ENCODE assay signal across 10 cellular contexts in genomic region chr15:64149424-64150235, GRCh38. TPM values are rescaled to one million over a fixed set of nuclear protein-coding genes. Genes with fewer than 3 reads are reported as not detected.
DNase-seq lines count a peak whose midpoint lies in the region; ATAC-seq, FAIRE-seq and TF ChIP-seq lines count a peak whose summit lies in the region.
"Had no signal": no experiment of that assay in that cellular context is flagged by ENCODE, and none has a peak within 500 bp of the region (broad histone marks: within the 10 kb centered on the region; RNA-seq: fewer than 3 reads in every experiment).

No MANE protein-coding gene starts in this region.

- no peak for TF ChIP-seq EP300 in A549 (IDR thresholded peaks at IDR 0.05)

- H3K4me1 ChIP-seq in A549 (peaks cover 9% of the 10 kb centered on the region; the same call in 1 of the 3 replicates), smooth muscle cell (ENCODE audit: low read depth) (peaks cover 7% of the 10 kb centered on the region)

- H3K4me2 ChIP-seq in A549, result no peak overlapping the region
- H3K4me2 ChIP-seq in smooth muscle cell, result no peak overlapping the region

- TF ChIP-seq RAD21 in A549 (conservative IDR thresholded peaks at IDR 0.05 in 1 of 2, IDR thresholded peaks at IDR 0.05 in 1 of 2), result peak in 1 of 2 experiments; percentile 23; a peak in 1 of 5 replicates

- no peaks in the 10 kb centered on the region for H3K79me2 ChIP-seq in smooth muscle cell (ENCODE audit: low read depth)

- 86% methylated on average over 3 of the region's 3 CpGs for WGBS in A549 (ENCODE audit: missing lambda C conversion rate)
- WGBS in smooth muscle cell (ENCODE audit: low lambda C conversion rate), result 93% methylated on average over 3 of the region's 3 CpGs

- H3K27ac ChIP-seq in A549 (no peak overlapping the region), smooth muscle cell (ENCODE audit: low read depth) (no peak overlapping the region)

- FAIRE-seq in A549 (lab: Jason Lieb, UNC), result no peak
- FAIRE-seq: RCC 7860 had no signal

- DNase-seq in A549 (ENCODE audit: low read depth in 1 of 2, low spot score in 1 of 2), result peak in 1 of 2 experiments; percentile 61
- DNase-seq in ELF-1 (ENCODE audit: low read depth, low spot score), result peak; percentile 59
- DNase-seq in OCI-M1 (lab: John Stamatoyannopoulos, UW), result peak; percentile 65
- DNase-seq in epithelial cell of proximal tubule (ENCODE audit: low read depth), result no peak
- no peak for DNase-seq in smooth muscle cell (lab: John Stamatoyannopoulos, UW; ENCODE audit: unreplicated experiment)
- no peak for DNase-seq in NCI-H345 treated with DMSO at 0.1 percent for 48 hours (lab: John Stamatoyannopoulos, UW; ENCODE audit: unreplicated experiment)
- DNase-seq: retina had no signal

- TF ChIP-seq CTCF in A549 (IDR thresholded peaks at IDR 0.05) (peak; percentile 17; the same call in 2 of the 3 replicates), epithelial cell of proximal tubule (conservative IDR thresholded peaks at IDR 0.05; ENCODE audit: low read depth, low read length) (peak; percentile 27), smooth muscle cell (IDR thresholded peaks at IDR 0.05; ENCODE audit: borderline replicate concordance, insufficient read depth, poor library complexity, severe bottlenecking) (no peak)

- TF ChIP-seq POLR2A in A549 (IDR thresholded peaks at IDR 0.05; ENCODE audit: low read length), result no peak

- ATAC-seq in A549 (no peak), GM18858 (IDR thresholded peaks at IDR 0.05; ENCODE audit: unreplicated experiment) (no peak), HG02870 (IDR thresholded peaks at IDR 0.05; ENCODE audit: unreplicated experiment) (no peak)

- peaks cover 22% of the 10 kb centered on the region for H3K27me3 ChIP-seq in smooth muscle cell (ENCODE audit: low read depth)

- H2AFZ ChIP-seq in smooth muscle cell (ENCODE audit: low read depth), result no peak overlapping the region

- H3K9me3 ChIP-seq in A549 (no peaks in the 10 kb centered on the region), smooth muscle cell (replicated peaks; ENCODE audit: low read depth) (no peaks in the 10 kb centered on the region)

- POLR2A ChIA-PET in A549 (lab: Yijun Ruan, JAX), result interaction anchor here (1.0 kb wide), 1 partner anchor 56 kb away, joined by 3 read pairs; the partner anchor contains the start of gene CIAO2A

- no peak overlapping the region for H3K4me3 ChIP-seq in A549
- no peak overlapping the region for H3K4me3 ChIP-seq in epithelial cell of proximal tubule (ENCODE audit: low read depth, low read length)
- no peak overlapping the region for H3K4me3 ChIP-seq in smooth muscle cell

- peaks cover 15% of the 10 kb centered on the region for H3F3A ChIP-seq in smooth muscle cell (ENCODE audit: low read depth)

- CTCF ChIA-PET in A549 (lab: Yijun Ruan, JAX), result interaction anchor here (0.6 to 2.6 kb wide), 11 partner anchors 9 to 540 kb away, joined by 3 to 14 read pairs (median 5); partner anchors contain the start of gene SNX1

- no peaks in the 10 kb centered on the region for H3K36me3 ChIP-seq in smooth muscle cell (ENCODE audit: low read depth)

- H3K9ac ChIP-seq in smooth muscle cell (ENCODE audit: low read depth), result no peak overlapping the region

- peaks cover 22% of the 10 kb centered on the region for H4K20me1 ChIP-seq in smooth muscle cell (ENCODE audit: low read depth)

TF ChIP-seq in A549, 52 proteins besides CTCF, POLR2A, EP300 and RAD21:
- no peak for TF ChIP-seq ZC3H11A (IDR thresholded peaks at IDR 0.05)
- TF ChIP-seq RFX5 (IDR thresholded peaks at IDR 0.05), result no peak
- no peak for TF ChIP-seq HEYL (CRISPR knock-in tag; IDR thresholded peaks at IDR 0.05)
- TF ChIP-seq CEBPB (IDR thresholded peaks at IDR 0.05), result no peak
- no peak for TF ChIP-seq RARB (CRISPR knock-in tag; IDR thresholded peaks at IDR 0.05)
- no peak for TF ChIP-seq TP53 (CRISPR knock-in tag; IDR thresholded peaks at IDR 0.05)
- no peak for TF ChIP-seq KDM5A (IDR thresholded peaks at IDR 0.05)
- no peak for TF ChIP-seq ZSCAN20 (CRISPR knock-in tag; IDR thresholded peaks at IDR 0.05)
- TF ChIP-seq SREBF2 (IDR thresholded peaks at IDR 0.05), result no peak
- TF ChIP-seq REST (IDR thresholded peaks at IDR 0.05), result no peak

RNA-seq across cellular contexts. Expression of gene SNX22, which starts 1.9 kb away (rescaled TPM):
- polyA plus RNA-seq in A549 (2011; rRNA removed), result 0.22 and 0.41 TPM in 2 replicates
- polyA plus RNA-seq in A549 (2012; cell fraction: cytosol; rRNA removed), result 0.79 and 1.00 TPM in 2 replicates
- polyA plus RNA-seq in A549 (2012; cell fraction: nucleus; rRNA removed), result 2.9 and 3.5 TPM in 2 replicates
- polyA plus RNA-seq in A549 (2017; fragmentation: RNase III; extraction: RNeasy Plus Mini Kit Qiagen cat#74134 plus additional on column Dnase treatment), result 0.73 to 1.1 TPM (median 0.91 TPM) in 3 replicates
- 0.88 and 1.2 TPM in 2 replicates for polyA minus RNA-seq in A549 (2011; rRNA and poly(A)+ RNA removed)
- total RNA-seq in epithelial cell of proximal tubule, result 0.86 and 1.2 TPM in 2 replicates
- total RNA-seq in smooth muscle cell, result 0.67 TPM in 1 of 2 replicates, not detected in the other
- 1.8 and 1.9 TPM in 2 replicates for polyA plus RNA-seq in smooth muscle cell

RNA-seq across cellular contexts. Expression of gene PPIB, which starts 13.2 kb away (rescaled TPM):
- polyA plus RNA-seq in A549 (2011; rRNA removed) (594 and 676 TPM in 2 replicates), A549 (2017; fragmentation: RNase III; extraction: RNeasy Plus Mini Kit Qiagen cat#74134 plus additional on column Dnase treatment) (745 to 807 TPM (median 792 TPM) in 3 replicates), smooth muscle cell (1,549 and 1,897 TPM in 2 replicates)
- 659 and 774 TPM in 2 replicates for polyA plus RNA-seq in A549 (2012; cell fraction: cytosol; rRNA removed)
- polyA plus RNA-seq in A549 (2012; cell fraction: nucleus; rRNA removed), result 436 and 458 TPM in 2 replicates
- 271 and 314 TPM in 2 replicates for polyA minus RNA-seq in A549 (2011; rRNA and poly(A)+ RNA removed)
- total RNA-seq in epithelial cell of proximal tubule (515 and 693 TPM in 2 replicates), smooth muscle cell (880 and 890 TPM in 2 replicates)

RNA-seq across cellular contexts. Expression of gene SNX1, which starts 53.8 kb away (rescaled TPM):
- polyA plus RNA-seq in A549 (2011; rRNA removed) (89.4 and 95.7 TPM in 2 replicates), A549 (2017; fragmentation: RNase III; extraction: RNeasy Plus Mini Kit Qiagen cat#74134 plus additional on column Dnase treatment) (81.8 to 87.3 TPM (median 86.7 TPM) in 3 replicates), smooth muscle cell (41.2 and 47.8 TPM in 2 replicates)
- 79.2 and 87.7 TPM in 2 replicates for polyA plus RNA-seq in A549 (2012; cell fraction: cytosol; rRNA removed)
- polyA plus RNA-seq in A549 (2012; cell fraction: nucleus; rRNA removed), result 104 and 125 TPM in 2 replicates
- 64.9 and 79.0 TPM in 2 replicates for polyA minus RNA-seq in A549 (2011; rRNA and poly(A)+ RNA removed)
- total RNA-seq in epithelial cell of proximal tubule (15.3 and 25.7 TPM in 2 replicates), smooth muscle cell (33.8 and 36.0 TPM in 2 replicates)

RNA-seq across cellular contexts. Expression of gene CIAO2A, which starts 56.0 kb away (rescaled TPM):
- polyA plus RNA-seq in A549 (2011; rRNA removed) (149 and 231 TPM in 2 replicates), A549 (2017; fragmentation: RNase III; extraction: RNeasy Plus Mini Kit Qiagen cat#74134 plus additional on column Dnase treatment) (140 to 156 TPM (median 141 TPM) in 3 replicates), smooth muscle cell (110 and 117 TPM in 2 replicates)
- 76.0 and 89.9 TPM in 2 replicates for polyA plus RNA-seq in A549 (2012; cell fraction: cytosol; rRNA removed)
- 16.9 and 42.0 TPM in 2 replicates for polyA plus RNA-seq in A549 (2012; cell fraction: nucleus; rRNA removed)
- polyA minus RNA-seq in A549 (2011; rRNA and poly(A)+ RNA removed), result 9.0 and 9.5 TPM in 2 replicates
- total RNA-seq in epithelial cell of proximal tubule (92.3 and 101 TPM in 2 replicates), smooth muscle cell (123 and 130 TPM in 2 replicates)

Comparison
In these comparisons a context has a peak if more than half of its experiments do, and no peak if none do; other contexts are left out.
1. DNase-seq: peak in ELF-1 (single experiment) and OCI-M1 (single experiment); none in epithelial cell of proximal tubule (single experiment), smooth muscle cell (single experiment) and NCI-H345 treated with DMSO at 0.1 percent for 48 hours (single experiment).